In the genomic region with DNA sequence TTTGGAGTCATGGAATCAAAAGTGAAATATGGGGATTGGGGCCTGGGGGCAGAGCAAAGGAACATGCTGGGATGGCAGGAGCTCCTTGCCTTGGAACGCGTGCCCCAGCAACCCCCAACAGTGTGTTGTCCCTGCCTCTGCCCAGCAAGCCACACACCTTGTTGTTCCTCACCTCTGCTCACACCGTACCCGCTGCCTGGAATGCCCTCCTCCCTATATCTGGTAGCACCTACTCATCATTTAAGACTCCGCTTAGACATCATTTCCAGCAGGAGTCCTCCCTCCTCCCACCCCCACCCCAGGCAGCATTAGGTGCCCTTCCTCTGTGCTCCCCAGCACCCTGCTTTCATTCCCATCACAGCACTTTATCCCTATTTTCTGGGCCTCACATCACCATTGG, we compare ENCODE assay signal across 15 cellular contexts. TPM values are rescaled to one million over a fixed set of nuclear protein-coding genes. Genes with fewer than 3 reads are reported as not detected.
"Had no signal": no experiment of that assay in that cellular context is flagged by ENCODE, and none has a peak within 500 bp of the region (broad histone marks: within the 10 kb centered on the region; RNA-seq: fewer than 3 reads in every experiment).

No MANE protein-coding gene starts in this region.

- DNase-seq: activated CD8-positive, alpha-beta memory T cell treated with anti-CD3 and anti-CD28 coated beads, Interleukin-2, amount 50 U/mL, for 48 hours; activated CD8-positive, alpha-beta T cell treated with anti-CD3 and anti-CD28 coated beads, Interleukin-2, amount 10 ng/mL, durations not matched to agents 7 days and 5 days; activated naive CD4-positive, alpha-beta T cell treated with Interleukin-2 at 50 U/mL for 16 hours; activated naive CD8-positive, alpha-beta T cell treated with anti-CD3 and anti-CD28 coated beads, Interleukin-2, amount 50 U/mL, for 24 hours; hypothalamus; psoas muscle; right lobe of liver; stimulated activated CD4-positive, alpha-beta T cell treated with anti-CD3 and anti-CD28 coated beads, Interleukin-12 subunit alpha, Interleukin-12 subunit beta, amount 100 ng/mL, for 4 hours; stimulated activated naive CD4-positive, alpha-beta T cell treated with Interleukin-2 at 50 U/mL for 16 hours; testis had no signal

- H3K9me3 Mint-ChIP-seq: activated naive CD8-positive, alpha-beta T cell treated with anti-CD3 and anti-CD28 coated beads, Interleukin-2, amount 50 U/mL, for 24 hours; activated T-helper 1 cell treated with anti-CD3 and anti-CD28 coated beads, Interleukin-12 subunit alpha, Interleukin-12 subunit beta, Interleukin-2, Interleukin-4 antibody, amounts not matched to agents 30 ng/mL and 10 ng/mL and 1 ng/mL, durations not matched to agents 14 hours and 24 hours and 36 hours; nephron had no signal

- H3K4me1 Mint-ChIP-seq: nephron had no signal

- H3K9me3 ChIP-seq: ascending aorta, psoas muscle, right lobe of liver, testis had no signal

- H3K36me3 ChIP-seq: ascending aorta, cardiac muscle cell, right lobe of liver had no signal

- H3K27me3 ChIP-seq: ascending aorta, cardiac muscle cell, right lobe of liver, testis had no signal

- H3K4me3 ChIP-seq: ascending aorta, cardiac muscle cell, lung, psoas muscle, right lobe of liver, testis had no signal

- H3K27me3 Mint-ChIP-seq: activated naive CD8-positive, alpha-beta T cell treated with anti-CD3 and anti-CD28 coated beads, Interleukin-2, amount 50 U/mL, for 24 hours had no signal

- H3K4me1 ChIP-seq: ascending aorta, psoas muscle, right lobe of liver, testis had no signal

- H3K27ac ChIP-seq: ascending aorta, cardiac muscle cell, psoas muscle, right lobe of liver, testis had no signal

- H3K27ac Mint-ChIP-seq: activated CD8-positive, alpha-beta T cell treated with anti-CD3 and anti-CD28 coated beads, Interleukin-2, amount 10 ng/mL, durations not matched to agents 7 days and 5 days; activated naive CD8-positive, alpha-beta T cell treated with anti-CD3 and anti-CD28 coated beads, Interleukin-2, amount 50 U/mL, for 24 hours; nephron had no signal

- H3K4me3 Mint-ChIP-seq: activated CD8-positive, alpha-beta T cell treated with anti-CD3 and anti-CD28 coated beads, Interleukin-2, amount 10 ng/mL, durations not matched to agents 7 days and 5 days; activated naive CD8-positive, alpha-beta T cell treated with anti-CD3 and anti-CD28 coated beads, Interleukin-2, amount 50 U/mL, for 24 hours; activated T-helper 1 cell treated with anti-CD3 and anti-CD28 coated beads, Interleukin-12 subunit alpha, Interleukin-12 subunit beta, Interleukin-2, Interleukin-4 antibody, amounts not matched to agents 30 ng/mL and 10 ng/mL and 1 ng/mL, durations not matched to agents 14 hours and 24 hours and 36 hours; nephron had no signal

RNA-seq across cellular contexts. Expression of a gene that starts 7.8 kb away (rescaled TPM):
- total RNA-seq: activated CD8-positive, alpha-beta T cell treated with anti-CD3 and anti-CD28 coated beads, Interleukin-2, amount 10 ng/mL, durations not matched to agents 7 days and 5 days; activated T-helper 1 cell treated with anti-CD3 and anti-CD28 coated beads, Interleukin-12 subunit alpha, Interleukin-12 subunit beta, Interleukin-2, Interleukin-4 antibody, amounts not matched to agents 30 ng/mL and 10 ng/mL and 1 ng/mL, durations not matched to agents 14 hours and 24 hours and 36 hours; ascending aorta; cardiac muscle cell; psoas muscle; right lobe of liver had no signal
- polyA plus RNA-seq: cardiac muscle cell had no signal

RNA-seq across cellular contexts. Expression of a gene that starts 11.8 kb away (rescaled TPM):
- total RNA-seq: cardiac muscle cell had no signal

RNA-seq across cellular contexts. Expression of a gene that starts 16.6 kb away (rescaled TPM):
- total RNA-seq: activated T-helper 1 cell treated with anti-CD3 and anti-CD28 coated beads, Interleukin-12 subunit alpha, Interleukin-12 subunit beta, Interleukin-2, Interleukin-4 antibody, amounts not matched to agents 30 ng/mL and 10 ng/mL and 1 ng/mL, durations not matched to agents 14 hours and 24 hours and 36 hours had no signal
